8 cellular contexts compared by ENCODE assay signal in genomic region chr3:51392301-51393095, GRCh38. TPM values are rescaled to one million over a fixed set of nuclear protein-coding genes. Genes with fewer than 3 reads are reported as not detected.
DNase-seq lines count a peak whose midpoint lies in the region; ATAC-seq and TF ChIP-seq lines count a peak whose summit lies in the region.

No MANE protein-coding gene starts in this region.

- H3K4me1 ChIP-seq in IMR-90 (ENCODE audit: control insufficient read depth, insufficient read depth, low read length): peaks cover 29% of the 10 kb centered on the region
- H3K4me1 ChIP-seq in adrenal gland (replicated peaks in 1 of 2): peaks cover 14 to 61% of the 10 kb centered on the region in 2 donors
- 0 out of 2 replicates have a peak, but pooled peaks cover 9% of the 10 kb centered on the region for H3K4me1 ChIP-seq in iPS-20b (ENCODE audit: insufficient read depth, low read length)

- TF ChIP-seq CTCF in IMR-90 (conservative IDR thresholded peaks at IDR 0.05; ENCODE audit: low read depth, low read length) (no peak), adrenal gland (IDR thresholded peaks at IDR 0.05) (no peak)

- in situ Hi-C loops in IMR-90 (cut with MboI; ENCODE audit: low sequenced_read_pairs): loop anchor here (25.0 kb wide), 2 partner anchors 545 to 1055 kb away; partner anchors contain the start of genes PARP3, RASSF1, RRP9 and TUSC2

- H3K36me3 ChIP-seq in IMR-90 (ENCODE audit: control insufficient read depth, insufficient read depth, low read length) (peaks cover 65% of the 10 kb centered on the region), adrenal gland (replicated peaks in 1 of 2) (peaks cover 0 to 66% of the 10 kb centered on the region in 2 donors), iPS-20b (ENCODE audit: insufficient read depth, low read depth, low read length) (peaks cover 86% of the 10 kb centered on the region)

- no peak overlapping the region for H2BK15ac ChIP-seq in IMR-90 (ENCODE audit: low read depth, low read length)

- peak overlapping the region; percentile 86 for H3K4me2 ChIP-seq in IMR-90 (ENCODE audit: low read depth, low read length)

- H3K4me3 ChIP-seq in IMR-90 (ENCODE audit: insufficient read depth, low read depth, low read length): peak overlapping the region; percentile 70
- peak overlapping the region in 2 of 4 donors; percentile 57 to 99 for H3K4me3 ChIP-seq in adrenal gland
- H3K4me3 ChIP-seq in iPS-20b (ENCODE audit: low read length): peak overlapping the region; percentile 71

- H3K4me1 Mint-ChIP-seq in stimulated activated naive CD8-positive, alpha-beta T cell treated with anti-CD3 and anti-CD28 coated beads, Interleukin-15, amount 100 ng/mL, for 72 hours: peaks cover 81% of the 10 kb centered on the region

- peak overlapping the region; percentile 82 to 86 for H3K4me3 Mint-ChIP-seq in stimulated activated naive CD8-positive, alpha-beta T cell treated with anti-CD3 and anti-CD28 coated beads, Interleukin-15, amount 100 ng/mL, for 72 hours

- H3K14ac ChIP-seq in IMR-90 (replicated peaks; ENCODE audit: low read depth, low read length): 0 out of 2 replicates have a peak overlapping the region, but pooled peaks have one; percentile 30

- H4K5ac ChIP-seq in IMR-90 (ENCODE audit: low read depth, low read length): peak overlapping the region; percentile 23; the same call in 1 of the 2 replicates

- H3K27ac ChIP-seq in IMR-90 (ENCODE audit: insufficient read depth, low read length) (peak overlapping the region; percentile 15; the same call in 1 of the 2 replicates), adrenal gland (peak overlapping the region in 4 of 5 donors; percentile 80 to 97 (median 87)), iPS-20b (ENCODE audit: low read length) (no peak overlapping the region)

- H3K27me3 ChIP-seq in IMR-90 (ENCODE audit: control insufficient read depth, insufficient read depth, low read length): no peaks in the 10 kb centered on the region
- H3K27me3 ChIP-seq in adrenal gland: no peaks in the 10 kb centered on the region
- no peaks in the 10 kb centered on the region for H3K27me3 ChIP-seq in iPS-20b (ENCODE audit: insufficient read depth, low read length)

- peak overlapping the region; percentile 78; the same call in 1 of the 2 replicates for H2AK5ac ChIP-seq in IMR-90 (ENCODE audit: low read depth, low read length)

- no peak overlapping the region for H3K56ac ChIP-seq in IMR-90 (ENCODE audit: extremely low read depth, insufficient read depth, low read length)

- H3K9ac ChIP-seq in IMR-90 (ENCODE audit: low read depth, low read length): no peak overlapping the region
- H3K9ac ChIP-seq in iPS-20b (ENCODE audit: low read depth, low read length): peak overlapping the region; percentile 86; the same call in 1 of the 2 replicates

- intact Hi-C loops in IMR-90 (cut with micrococcal nuclease) (no loop called here), adrenal gland (cut with DNase I) (loop anchor here in 1 of 2 donors (10.0 kb wide), 2 partner anchors 102 to 282 kb away; partner anchors contain the start of gene TEX264)

- WGBS in IMR-90 (ENCODE audit: extremely low coverage in 2 of 2, insufficient read length in 1 of 2), 2 experiments: 86% methylated on average over 25 of the region's 44 CpGs; no CpG with 5 or more reads in 1 of the 2 experiments
- 86 to 91% (median 89%) methylated on average over 9 to 44 of the region's 44 CpGs for WGBS in adrenal gland, 4 donors

- H2BK5ac ChIP-seq in IMR-90 (ENCODE audit: low read depth, low read length, poor library complexity, severe bottlenecking): no peak overlapping the region

- H3K9me1 ChIP-seq in IMR-90 (ENCODE audit: insufficient read depth, low read length): peaks cover 17% of the 10 kb centered on the region

- peak overlapping the region; percentile 71 for H3K23ac ChIP-seq in IMR-90 (ENCODE audit: low read depth, low read length)

- H4K8ac ChIP-seq in IMR-90 (ENCODE audit: low read depth in 2 of 2, low read length in 2 of 2): peak overlapping the region; percentile 8 to 50; a peak in 1 of 4 replicates

- DNase-seq in IMR-90: no peak
- DNase-seq in adrenal gland: peak in 4 of 7 donors; percentile 28 to 65 (median 42)
- DNase-seq in stimulated activated naive CD8-positive, alpha-beta T cell treated with anti-CD3 and anti-CD28 coated beads, Interleukin-15, amount 100 ng/mL, for 72 hours: no peak
- no peak for DNase-seq in kidney glomerular epithelial cell (lab: John Stamatoyannopoulos, UW)
- DNase-seq in NCI-H69 (lab: John Stamatoyannopoulos, UW): no peak
- no peak for DNase-seq in activated effector memory CD4-positive, alpha-beta T cell treated with Interleukin-2 at 50 U/mL for 16 hours

- H3K27ac Mint-ChIP-seq in stimulated activated naive CD8-positive, alpha-beta T cell treated with anti-CD3 and anti-CD28 coated beads, Interleukin-15, amount 100 ng/mL, for 72 hours: peak overlapping the region; percentile 96 to 97

- H3K27me3 Mint-ChIP-seq in stimulated activated naive CD8-positive, alpha-beta T cell treated with anti-CD3 and anti-CD28 coated beads, Interleukin-15, amount 100 ng/mL, for 72 hours: no peaks in the 10 kb centered on the region

- TF ChIP-seq POLR2A in IMR-90 (IDR thresholded peaks at IDR 0.05; ENCODE audit: low read depth, low read length): no peak
- no peak for TF ChIP-seq POLR2A in adrenal gland (IDR thresholded peaks at IDR 0.05)

- peak overlapping the region; percentile 91 for H2AFZ ChIP-seq in IMR-90 (replicated peaks; ENCODE audit: low read length, poor library complexity)

- dilution Hi-C loops in IMR-90 (cut with HindIII; ENCODE audit: low sequenced_read_pairs, unreplicated experiment): no loop called here

- H4K20me1 ChIP-seq in IMR-90 (ENCODE audit: insufficient read depth, low read length): peaks cover 79% of the 10 kb centered on the region

- H3K9me3 ChIP-seq in IMR-90 (ENCODE audit: control insufficient read depth, insufficient read depth, low read length) (no peaks in the 10 kb centered on the region), adrenal gland (replicated peaks in 1 of 3) (no peaks in the 10 kb centered on the region), iPS-20b (ENCODE audit: insufficient read depth, low read depth, low read length) (peaks cover 4% of the 10 kb centered on the region; the same call in 1 of the 2 replicates)

- H2BK20ac ChIP-seq in IMR-90 (ENCODE audit: low read depth, low read length): no peak overlapping the region

- no peak overlapping the region for H2BK120ac ChIP-seq in IMR-90 (ENCODE audit: low read depth, low read length)

- no peak for TF ChIP-seq RAD21 in IMR-90 (IDR thresholded peaks at IDR 0.05; ENCODE audit: low read length)

- H3K18ac ChIP-seq in IMR-90 (ENCODE audit: low read depth, low read length): no peak overlapping the region

- CTCF ChIA-PET in IMR-90 (lab: Yijun Ruan, JAX): interaction anchor here (0.5 to 0.7 kb wide), 3 partner anchors 369 to 729 kb away, joined by 3 to 4 read pairs (median 3); no protein-coding TSS in a partner anchor

- peak overlapping the region; percentile 39 for H3K4ac ChIP-seq in IMR-90 (ENCODE audit: low read depth, low read length)

- H2AK9ac ChIP-seq in IMR-90 (replicated peaks; ENCODE audit: low read depth, low read length, poor library complexity): peak overlapping the region; percentile 93

- POLR2A ChIA-PET in IMR-90 (lab: Charles Lee; ENCODE audit: unreplicated experiment): no interaction called here

- H3K79me1 ChIP-seq in IMR-90 (ENCODE audit: low read depth in 1 of 2, low read length in 2 of 2): peaks cover 25 to 80% of the 10 kb centered on the region in 2 experiments

- H3K9me3 Mint-ChIP-seq in stimulated activated naive CD8-positive, alpha-beta T cell treated with anti-CD3 and anti-CD28 coated beads, Interleukin-15, amount 100 ng/mL, for 72 hours: no peaks in the 10 kb centered on the region

- ATAC-seq in IMR-90 (ENCODE audit: low read depth) (no peak), HG03432 (IDR thresholded peaks at IDR 0.05; ENCODE audit: unreplicated experiment) (no peak)
- no peak for ATAC-seq in stimulated activated naive CD8-positive, alpha-beta T cell treated with anti-CD3 and anti-CD28 coated beads, Interleukin-15, amount 100 ng/mL, for 72 hours

- BruUV-seq in IMR-90 (replicated peaks; lab: Mats Ljungman, UMichigan): no TSS peak

- H4K91ac ChIP-seq in IMR-90 (ENCODE audit: insufficient read depth, low read depth, low read length): no peak overlapping the region

TF ChIP-seq in IMR-90, 13 proteins besides CTCF, POLR2A, EP300 and RAD21 (continues in another document):
- TF ChIP-seq RCOR1 (IDR thresholded peaks at IDR 0.05; ENCODE audit: insufficient replicate concordance, low read length): no peak
- no peak for TF ChIP-seq NFE2L2 (IDR thresholded peaks at IDR 0.05; ENCODE audit: low read depth, low read length)
- TF ChIP-seq ELK1 (IDR thresholded peaks at IDR 0.05; ENCODE audit: borderline replicate concordance, low read depth, low read length): no peak
- TF ChIP-seq MAFK (IDR thresholded peaks at IDR 0.05; ENCODE audit: low read depth, low read length): no peak
- TF ChIP-seq RFX5 (IDR thresholded peaks at IDR 0.05; ENCODE audit: low read depth, low read length): no peak
- TF ChIP-seq FOS (IDR thresholded peaks at IDR 0.05; ENCODE audit: low read depth, low read length): no peak
- TF ChIP-seq SMC3 (IDR thresholded peaks at IDR 0.05; ENCODE audit: low read depth, low read length): no peak
- no peak for TF ChIP-seq BHLHE40 (IDR thresholded peaks at IDR 0.05; ENCODE audit: low read depth, low read length)
- no peak for TF ChIP-seq CHD1 (IDR thresholded peaks at IDR 0.05; ENCODE audit: low read depth, low read length)

RNA-seq across cellular contexts. Expression of gene RBM15B, which starts 1.4 kb away (rescaled TPM):
- total RNA-seq in IMR-90 (2012; rRNA removed): 17.2 and 17.4 TPM in 2 replicates
- 15.0 and 16.2 TPM in 2 replicates for polyA plus RNA-seq in IMR-90 (2012; rRNA removed)
- 16.0 and 21.0 TPM in 2 replicates for polyA plus RNA-seq in IMR-90 (2012; cell fraction: cytosol; rRNA removed)
- 7.4 and 10.0 TPM in 2 replicates for polyA plus RNA-seq in IMR-90 (2012; cell fraction: nucleus; rRNA removed; ENCODE audit: low replicate concordance)
- total RNA-seq in adrenal gland: 10 to 100 TPM; 23.6 to 36.6 (median 28.0) TPM
- polyA plus RNA-seq in adrenal gland: 10 to 100 TPM in 1 of 3 donors, 1 to 10 TPM in 2; 8.0 to 13.5 (median 8.3) TPM

RNA-seq across cellular contexts. Expression of gene MANF, which starts 7.4 kb away (rescaled TPM):
- total RNA-seq in IMR-90 (2012; rRNA removed) (65.4 and 78.9 TPM in 2 replicates), adrenal gland (100 to 1,000 TPM in 1 of 8 donors, 10 to 100 TPM in 7; 16.1 to 281 (median 43.1) TPM)
- polyA plus RNA-seq in IMR-90 (2012; rRNA removed) (122 and 131 TPM in 2 replicates), adrenal gland (100 to 1,000 TPM in 1 of 3 donors, 10 to 100 TPM in 2; 18.9 to 306 (median 25.9) TPM)
- 40.5 and 61.4 TPM in 2 replicates for polyA plus RNA-seq in IMR-90 (2012; cell fraction: cytosol; rRNA removed)
- 7.3 and 37.0 TPM in 2 replicates for polyA plus RNA-seq in IMR-90 (2012; cell fraction: nucleus; rRNA removed; ENCODE audit: low replicate concordance)

Comparison
In these comparisons a context has a peak if more than half of its experiments do, and no peak if none do; other contexts are left out.
1. DNase-seq: peak in adrenal gland (4 of 7); none in IMR-90 (single experiment), stimulated activated naive CD8-positive, alpha-beta T cell treated with anti-CD3 and anti-CD28 coated beads, Interleukin-15, amount 100 ng/mL, for 72 hours (0 of 2), kidney glomerular epithelial cell (single experiment), NCI-H69 (single experiment) and activated effector memory CD4-positive, alpha-beta T cell treated with Interleukin-2 at 50 U/mL for 16 hours (single experiment).